ENCODE assay signal across 8 cellular contexts in the genomic region with DNA sequence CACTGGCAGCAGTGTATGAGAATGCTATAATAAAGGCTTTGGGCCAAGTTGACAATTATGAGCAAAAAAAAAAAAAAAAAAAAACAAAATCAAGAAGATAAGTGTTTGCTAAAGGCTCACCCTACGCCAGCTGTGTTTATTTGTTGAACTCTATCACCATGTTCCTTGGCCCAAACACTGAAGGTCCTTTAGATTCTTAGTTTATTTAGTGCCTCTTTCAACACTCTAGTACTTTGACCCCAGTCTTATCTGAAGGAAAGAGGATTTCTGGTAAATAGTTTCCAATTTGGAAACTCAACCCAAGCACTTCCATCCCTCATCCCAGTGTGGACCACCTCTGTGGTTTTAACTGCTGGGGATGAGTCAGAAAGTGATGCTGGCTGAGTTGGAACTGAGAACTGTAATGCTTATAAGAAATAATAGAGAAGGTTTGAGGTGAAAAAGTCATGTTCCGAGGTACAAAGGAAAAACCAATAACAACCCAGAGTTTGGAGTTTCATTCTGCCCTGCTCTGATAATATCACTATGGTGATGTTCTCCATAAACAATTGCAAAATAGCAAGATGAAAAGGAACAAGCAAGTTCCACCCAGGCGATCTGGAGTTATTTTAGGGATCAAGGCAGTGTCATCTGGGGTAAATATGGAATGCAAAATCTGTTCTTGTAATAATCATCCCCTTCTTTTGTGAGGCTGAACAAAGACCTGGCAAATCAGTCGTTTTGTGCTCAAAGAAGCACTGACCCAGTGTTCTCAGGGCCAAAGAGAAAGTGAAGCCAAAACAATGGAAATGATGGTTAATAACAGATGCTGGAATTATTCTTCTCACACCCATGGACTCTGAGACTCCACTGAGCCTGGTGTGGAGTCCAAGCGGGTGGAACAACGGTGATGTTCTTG. TPM values are rescaled to one million over a fixed set of nuclear protein-coding genes. Genes with fewer than 3 reads are reported as not detected.
A peak's percentile ranks its signal among the peaks of the same experiment; 100 is the strongest.
DNase-seq lines count a peak whose midpoint lies in the region; ATAC-seq, FAIRE-seq and TF ChIP-seq lines count a peak whose summit lies in the region.

No MANE protein-coding gene starts in this region.

- H3K9ac ChIP-seq in endothelial cell of umbilical vein (replicated peaks; ENCODE audit: extremely low read depth, insufficient read depth, low read length): peak overlapping the region; percentile 40

- BruUV-seq in endothelial cell of umbilical vein (replicated peaks; lab: Mats Ljungman, UMichigan): no TSS peak

- POLR2A ChIA-PET in endothelial cell of umbilical vein (lab: Charles Lee): no interaction called here

- H3K4me1 ChIP-seq in endothelial cell of umbilical vein (ENCODE audit: control insufficient read depth, extremely low read depth, insufficient read depth, low read length) (peaks cover 26% of the 10 kb centered on the region), neutrophil (ENCODE audit: control insufficient read depth in 1 of 2, insufficient read depth in 1 of 2, low read depth in 1 of 2, low read length in 1 of 2) (peaks cover 18 to 37% of the 10 kb centered on the region in 2 experiments)
- peaks cover 4% of the 10 kb centered on the region for H3K4me1 ChIP-seq in effector memory CD4-positive, alpha-beta T cell (ENCODE audit: control insufficient read depth, insufficient read depth, low read length, poor library complexity, severe bottlenecking)

- no peaks in the 10 kb centered on the region for H3K36me3 ChIP-seq in endothelial cell of umbilical vein (ENCODE audit: control insufficient read depth in 2 of 2, extremely low read depth in 1 of 2, insufficient read depth in 2 of 2, low read length in 2 of 2)
- H3K36me3 ChIP-seq in neutrophil: no peaks in the 10 kb centered on the region
- no peaks in the 10 kb centered on the region for H3K36me3 ChIP-seq in effector memory CD4-positive, alpha-beta T cell (ENCODE audit: control insufficient read depth, insufficient read depth, low read length)

- no peak for ATAC-seq in GM19467 (IDR thresholded peaks at IDR 0.05; ENCODE audit: unreplicated experiment)
- no peak for ATAC-seq in HG03045 (IDR thresholded peaks at IDR 0.05; ENCODE audit: unreplicated experiment)

- TF ChIP-seq CTCF in endothelial cell of umbilical vein (IDR thresholded peaks at IDR 0.05; ENCODE audit: extremely low read depth in 1 of 2, insufficient read depth in 1 of 2, low read depth in 1 of 2, low read length in 2 of 2) (no peak), neutrophil (IDR thresholded peaks at IDR 0.05) (no peak)

- no peaks in the 10 kb centered on the region for H3K9me1 ChIP-seq in endothelial cell of umbilical vein (replicated peaks; ENCODE audit: control insufficient read depth, extremely low read depth, insufficient read depth, low read length)

- H3K27ac ChIP-seq in endothelial cell of umbilical vein (ENCODE audit: insufficient read depth, low read depth, low read length) (peak overlapping the region; percentile 61), neutrophil (peak overlapping the region; percentile 79)
- H3K27ac ChIP-seq in effector memory CD4-positive, alpha-beta T cell (ENCODE audit: insufficient read depth, low read length, poor library complexity, severe bottlenecking): no peak overlapping the region

- H4K20me1 ChIP-seq in endothelial cell of umbilical vein (replicated peaks; ENCODE audit: control insufficient read depth, extremely low read depth, insufficient read depth, low read length): no peaks in the 10 kb centered on the region

- H3K79me2 ChIP-seq in endothelial cell of umbilical vein (ENCODE audit: control insufficient read depth, insufficient read depth, low read length): no peaks in the 10 kb centered on the region

- peak; percentile 47 for DNase-seq in AG08396 (ENCODE audit: low spot score)
- peak; percentile 39 for DNase-seq in NCI-H2029 (lab: John Stamatoyannopoulos, UW)
- DNase-seq in endothelial cell of umbilical vein (ENCODE audit: low read depth, low spot score): peak; percentile 86
- DNase-seq in effector memory CD4-positive, alpha-beta T cell: no peak
- DNase-seq in cortex of kidney (lab: John Stamatoyannopoulos, UW): no peak

- H3K9me3 ChIP-seq in endothelial cell of umbilical vein (replicated peaks; ENCODE audit: control insufficient read depth, insufficient read depth, low read length) (no peaks in the 10 kb centered on the region), neutrophil (no peaks in the 10 kb centered on the region)
- H3K9me3 ChIP-seq in effector memory CD4-positive, alpha-beta T cell (ENCODE audit: control insufficient read depth, low read length): no peaks in the 10 kb centered on the region

- TF ChIP-seq POLR2A in endothelial cell of umbilical vein (IDR thresholded peaks at IDR 0.05; ENCODE audit: low read depth, low read length): peak; percentile 33

- peak; percentile 98 for FAIRE-seq in endothelial cell of umbilical vein (lab: Jason Lieb, UNC)

- no peak overlapping the region for H3K4me3 ChIP-seq in endothelial cell of umbilical vein (replicated peaks in 1 of 3; ENCODE audit: insufficient read depth in 1 of 3, low read depth in 1 of 3, low read length in 3 of 3)
- peak overlapping the region in 1 of 2 experiments; percentile 28 for H3K4me3 ChIP-seq in neutrophil (ENCODE audit: low read depth in 1 of 2, low read length in 1 of 2)
- H3K4me3 ChIP-seq in effector memory CD4-positive, alpha-beta T cell (ENCODE audit: insufficient read depth, low read depth, low read length, poor library complexity, severe bottlenecking): no peak overlapping the region

- no peaks in the 10 kb centered on the region for H3K27me3 ChIP-seq in endothelial cell of umbilical vein (ENCODE audit: control insufficient read depth in 2 of 2, insufficient read depth in 2 of 2, low read length in 2 of 2)
- H3K27me3 ChIP-seq in neutrophil: no peaks in the 10 kb centered on the region
- H3K27me3 ChIP-seq in effector memory CD4-positive, alpha-beta T cell (replicated peaks; ENCODE audit: control insufficient read depth, insufficient read depth, low read length, poor library complexity, severe bottlenecking): no peaks in the 10 kb centered on the region

- dilution Hi-C loops in endothelial cell of umbilical vein (cut with MboI; ENCODE audit: extremely low pct_ligation_motif_present, low sequenced_read_pairs): no loop called here

- no peak overlapping the region for H2AFZ ChIP-seq in endothelial cell of umbilical vein (ENCODE audit: low read depth, low read length)

- CTCF ChIA-PET in endothelial cell of umbilical vein (lab: Charles Lee): interaction anchor here (0.6 to 1.0 kb wide), 2 partner anchors 17 to 146 kb away, joined by 3 to 7 read pairs; no protein-coding TSS in a partner anchor

- peak overlapping the region; percentile 12 for H3K4me2 ChIP-seq in endothelial cell of umbilical vein (ENCODE audit: insufficient read depth, low read length)

- intact Hi-C loops in endothelial cell of umbilical vein (cut with micrococcal nuclease): loop anchor here (2.0 to 5.0 kb wide), 2 partner anchors 28 to 147 kb away; no protein-coding TSS in a partner anchor

TF ChIP-seq in endothelial cell of umbilical vein, 7 proteins besides CTCF, POLR2A, EP300 and RAD21:
- TF ChIP-seq, protein P1, sequence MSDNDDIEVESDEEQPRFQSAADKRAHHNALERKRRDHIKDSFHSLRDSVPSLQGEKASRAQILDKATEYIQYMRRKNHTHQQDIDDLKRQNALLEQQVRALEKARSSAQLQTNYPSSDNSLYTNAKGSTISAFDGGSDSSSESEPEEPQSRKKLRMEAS (IDR thresholded peaks at IDR 0.05; ENCODE audit: insufficient read depth, insufficient read length): no peak
- no peak for TF ChIP-seq EZH2 (IDR thresholded peaks at IDR 0.05; ENCODE audit: borderline replicate concordance, low read depth, low read length, severe bottlenecking)
- peak; percentile 80 for TF ChIP-seq POLR2AphosphoS5 (IDR thresholded peaks at IDR 0.05; ENCODE audit: insufficient read depth, low read depth, low read length)
- TF ChIP-seq MYC (IDR thresholded peaks at IDR 0.05; ENCODE audit: low read depth, low read length): no peak
- peak; percentile 87 for TF ChIP-seq FOS (IDR thresholded peaks at IDR 0.05; ENCODE audit: borderline replicate concordance, insufficient read depth, low read length)
- TF ChIP-seq GATA2 (IDR thresholded peaks at IDR 0.05; ENCODE audit: insufficient read depth, insufficient read length, low read depth, low read length): peak; percentile 94
- no peak for TF ChIP-seq JUN (IDR thresholded peaks at IDR 0.05; ENCODE audit: borderline replicate concordance, insufficient read depth, insufficient read length, low read depth)

RNA-seq across cellular contexts. Expression of a gene that starts 19.7 kb away (rescaled TPM):
- 339 and 347 TPM in 2 replicates for total RNA-seq in endothelial cell of umbilical vein
- 145 and 196 TPM in 2 replicates for polyA plus RNA-seq in endothelial cell of umbilical vein
- polyA plus RNA-seq in endothelial cell of umbilical vein (2011; cell fraction: cytosol; rRNA removed): 324 and 349 TPM in 2 replicates
- polyA plus RNA-seq in endothelial cell of umbilical vein (2011; cell fraction: nucleus; rRNA removed): 134 and 156 TPM in 2 replicates
- polyA plus RNA-seq in endothelial cell of umbilical vein (2012): 289 and 327 TPM in 2 replicates
- 88.2 and 117 TPM in 2 replicates for polyA minus RNA-seq in endothelial cell of umbilical vein
- polyA minus RNA-seq in endothelial cell of umbilical vein (2011; cell fraction: cytosol; rRNA and poly(A)+ RNA removed): 35.2 TPM
- 33.1 and 43.8 TPM in 2 replicates for polyA minus RNA-seq in endothelial cell of umbilical vein (2011; cell fraction: nucleus; rRNA and poly(A)+ RNA removed)

Comparison
In these comparisons a context has a peak if more than half of its experiments do, and no peak if none do; other contexts are left out.
1. DNase-seq: peak in AG08396 (single experiment), NCI-H2029 (single experiment) and endothelial cell of umbilical vein (single experiment); none in effector memory CD4-positive, alpha-beta T cell (0 of 3) and cortex of kidney (single experiment).